In genomic region chr19:2329528-2329927, GRCh38 we compare ENCODE assay signal across 8 cellular contexts. TPM values are rescaled to one million over a fixed set of nuclear protein-coding genes. Genes with fewer than 3 reads are reported as not detected.
DNase-seq lines count a peak whose midpoint lies in the region; ATAC-seq and TF ChIP-seq lines count a peak whose summit lies in the region.

No MANE protein-coding gene starts in this region.

- H3K9ac ChIP-seq in neural cell (ENCODE audit: low read length) = peak overlapping the region; percentile 89

- H3K79me2 ChIP-seq in neural cell (replicated peaks; ENCODE audit: insufficient read depth, low read length) = peaks cover 57% of the 10 kb centered on the region

- no peak for ATAC-seq in GM18909 (IDR thresholded peaks at IDR 0.05; ENCODE audit: poor library complexity, unreplicated experiment)
- no peak for ATAC-seq in left lobe of liver

- DNase-seq in choroid plexus epithelial cell (ENCODE audit: low read depth) (no peak), NCI-H2107 treated with DMSO at 0.1 percent for 48 hours (lab: John Stamatoyannopoulos, UW; ENCODE audit: unreplicated experiment) (no peak), cerebellar nuclear complex (lab: John Stamatoyannopoulos, UW) (no peak), left lobe of liver (ENCODE audit: low spot score) (no peak)

- H3K9me2 ChIP-seq in neural cell (ENCODE audit: insufficient read depth, low read length) = no peaks in the 10 kb centered on the region

- H3K36me3 ChIP-seq in KOPT-K1 (ENCODE audit: insufficient read depth, low read length) (peaks cover 27% of the 10 kb centered on the region), neural cell (ENCODE audit: insufficient read depth, low read length) (no peaks in the 10 kb centered on the region)

- H4K20me1 ChIP-seq in neural cell (ENCODE audit: insufficient read depth) = no peaks in the 10 kb centered on the region

- TF ChIP-seq CTCF in C4-2B (conservative IDR thresholded peaks at IDR 0.05) (no peak), choroid plexus epithelial cell (conservative IDR thresholded peaks at IDR 0.05; ENCODE audit: low read depth, low read length) (no peak), neural cell (IDR thresholded peaks at IDR 0.05; ENCODE audit: poor library complexity, severe bottlenecking) (no peak)

- H2AFZ ChIP-seq in neural cell (ENCODE audit: low read depth, low read length) = no peak overlapping the region

- no peaks in the 10 kb centered on the region for H3F3A ChIP-seq in neural cell (ENCODE audit: insufficient read depth, low read length, poor library complexity, severe bottlenecking)

- TF ChIP-seq RAD21 in neural cell (conservative IDR thresholded peaks at IDR 0.05) = no peak

- H3K4me2 ChIP-seq in neural cell (ENCODE audit: low read length) = peak overlapping the region; percentile 61

- H3K4me3 ChIP-seq in choroid plexus epithelial cell (ENCODE audit: low read depth, low read length) = peak overlapping the region; percentile 86
- peak overlapping the region; percentile 98 for H3K4me3 ChIP-seq in neural cell (ENCODE audit: low read length)

- no peaks in the 10 kb centered on the region for H3K9me3 ChIP-seq in KOPT-K1 (ENCODE audit: insufficient read depth, low read length, poor library complexity, severe bottlenecking)
- no peaks in the 10 kb centered on the region for H3K9me3 ChIP-seq in neural cell (ENCODE audit: low read length)

- H3K27me3 ChIP-seq in neural cell (ENCODE audit: insufficient read depth, low read depth, low read length) = no peaks in the 10 kb centered on the region

- no peak for TF ChIP-seq EP300 in neural cell (conservative IDR thresholded peaks at IDR 0.05; ENCODE audit: poor library complexity, severe bottlenecking)

- H3K27ac ChIP-seq in C4-2B = peak overlapping the region; percentile 91
- H3K27ac ChIP-seq in KOPT-K1 (ENCODE audit: low read depth, low read length, poor library complexity, severe bottlenecking) = peak overlapping the region; percentile 94
- peak overlapping the region; percentile 89 for H3K27ac ChIP-seq in neural cell (ENCODE audit: low read length)

TF ChIP-seq in neural cell, 6 proteins besides CTCF, POLR2A, EP300 and RAD21:
- TF ChIP-seq EZH2 (IDR thresholded peaks at IDR 0.05; ENCODE audit: borderline replicate concordance, insufficient read depth, low read length, poor library complexity, severe bottlenecking) (no peak), SMC3 (conservative IDR thresholded peaks at IDR 0.05; ENCODE audit: poor library complexity) (no peak), POLR2AphosphoS5 (IDR thresholded peaks at IDR 0.05) (no peak), MXI1 (conservative IDR thresholded peaks at IDR 0.05; ENCODE audit: poor library complexity, severe bottlenecking) (no peak), TAF1 (IDR thresholded peaks at IDR 0.05; ENCODE audit: low read depth) (no peak), REST (IDR thresholded peaks at IDR 0.05; ENCODE audit: borderline replicate concordance) (no peak)

RNA-seq across cellular contexts. Expression of gene SPPL2B, which starts 1.0 kb away (rescaled TPM):
- 68.7 and 86.8 TPM in 2 replicates for polyA plus RNA-seq in neural cell
- polyA minus RNA-seq in neural cell = 49.1 and 54.0 TPM in 2 replicates
- 45.0 TPM for total RNA-seq in left lobe of liver

RNA-seq across cellular contexts. Expression of gene LSM7, which starts 1.1 kb away (rescaled TPM):
- 520 and 550 TPM in 2 replicates for polyA plus RNA-seq in neural cell
- polyA minus RNA-seq in neural cell = 160 and 161 TPM in 2 replicates
- total RNA-seq in left lobe of liver = 27.8 TPM

RNA-seq across cellular contexts. Expression of gene LINGO3, which starts 21.6 kb away (rescaled TPM):
- 1.2 and 2.7 TPM in 2 replicates for polyA plus RNA-seq in neural cell
- 2.5 and 2.7 TPM in 2 replicates for polyA minus RNA-seq in neural cell
- total RNA-seq in left lobe of liver = not detected

RNA-seq across cellular contexts. Expression of gene TMPRSS9, which starts 30.5 kb away (rescaled TPM):
- polyA plus RNA-seq in neural cell = not detected in 2 replicates
- not detected in 2 replicates for polyA minus RNA-seq in neural cell
- total RNA-seq in left lobe of liver = 7.5 TPM

RNA-seq across cellular contexts. Expression of gene PEAK3, which starts 47.6 kb away (rescaled TPM):
- not detected in 2 replicates for polyA plus RNA-seq in neural cell
- polyA minus RNA-seq in neural cell = not detected in 2 replicates
- 0.28 TPM for total RNA-seq in left lobe of liver
